11 cellular contexts compared by ENCODE assay signal in the genomic region with DNA sequence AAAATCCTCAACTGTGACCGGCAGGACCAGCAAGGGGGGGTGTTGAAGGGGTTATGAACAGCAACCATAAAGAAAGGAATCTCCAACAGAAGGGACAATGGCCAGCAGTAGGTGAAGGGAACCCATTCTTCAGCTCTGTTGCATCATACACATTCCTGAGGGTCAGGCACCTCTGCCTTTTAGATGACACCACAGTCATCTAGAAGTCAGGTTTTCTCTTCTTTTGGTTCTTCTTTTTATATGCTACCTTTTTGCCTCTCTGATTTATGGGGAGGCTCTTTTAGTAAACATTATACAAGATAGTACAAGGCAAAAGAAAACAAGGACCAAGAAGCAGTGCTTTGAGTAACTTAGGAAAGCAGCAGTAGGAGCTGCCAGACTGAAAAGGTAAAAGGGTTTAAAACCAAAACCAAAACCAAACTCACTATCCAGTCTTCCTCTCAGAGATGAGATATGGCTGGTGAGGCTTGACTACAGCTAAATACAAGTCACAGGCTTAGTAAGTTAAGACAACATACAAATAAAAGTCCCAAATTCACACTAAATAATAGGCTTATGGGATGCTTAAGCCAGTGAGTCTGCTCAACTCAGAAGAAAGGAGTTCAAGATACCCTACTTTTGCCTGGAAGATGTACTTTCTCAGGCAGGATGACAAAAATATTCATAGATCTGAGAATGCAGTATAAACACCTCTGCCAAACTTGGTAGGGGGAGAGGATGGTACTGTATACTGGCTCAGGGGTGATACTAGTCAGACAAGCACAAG. TPM values are rescaled to one million over a fixed set of nuclear protein-coding genes. Genes with fewer than 3 reads are reported as not detected.
A peak's percentile ranks its signal among the peaks of the same experiment; 100 is the strongest.
DNase-seq lines count a peak whose midpoint lies in the region; ATAC-seq and TF ChIP-seq lines count a peak whose summit lies in the region.
"Had no signal": no experiment of that assay in that cellular context is flagged by ENCODE, and none has a peak within 500 bp of the region (broad histone marks: within the 10 kb centered on the region; RNA-seq: fewer than 3 reads in every experiment).

No MANE protein-coding gene starts in this region.

- WGBS in GM23248 (ENCODE audit: low coverage in 1 of 2, low lambda C conversion rate in 2 of 2, missing lambda C conversion rate in 2 of 2), 2 experiments, result 59 to 67% methylated on average over 1 of the region's 1 CpG

- peaks cover 4% of the 10 kb centered on the region; the same call in 1 of the 2 replicates for H3F3A ChIP-seq in GM23248 (ENCODE audit: insufficient read depth)

- no peaks in the 10 kb centered on the region for H3K9me2 ChIP-seq in GM23248 (ENCODE audit: insufficient read depth)

- H3K4me2 ChIP-seq in KMS-11 (peak overlapping the region; percentile 41), GM23248 (ENCODE audit: unreplicated experiment) (no peak overlapping the region)

- no peak for TF ChIP-seq CTCF in KMS-11 (conservative IDR thresholded peaks at IDR 0.05; ENCODE audit: low read depth, low read length)

- DNase-seq in kidney tubule cell (ENCODE audit: low spot score), result peak; percentile 12
- DNase-seq in effector CD8-positive, alpha-beta T cell (lab: John Stamatoyannopoulos, UW), result no peak
- DNase-seq in GM23248, result no peak
- DNase-seq: activated CD4-positive, alpha-beta T cell treated with anti-CD3 and anti-CD28 coated beads, Interleukin-2, amount 50 U/mL, for 1 hour; dermis blood vessel endothelial cell had no signal

- ATAC-seq in GM18511 (IDR thresholded peaks at IDR 0.05; ENCODE audit: unreplicated experiment) (peak; percentile 76), GM21529 (IDR thresholded peaks at IDR 0.05; ENCODE audit: unreplicated experiment) (peak; percentile 81), GM19455 (IDR thresholded peaks at IDR 0.05; ENCODE audit: unreplicated experiment) (no peak), GM21360 (IDR thresholded peaks at IDR 0.05; ENCODE audit: unreplicated experiment) (no peak)

- H3K27me3 ChIP-seq in KMS-11 (ENCODE audit: insufficient read depth, low read depth) (no peaks in the 10 kb centered on the region), GM23248 (replicated peaks; ENCODE audit: insufficient read depth) (no peaks in the 10 kb centered on the region)

- in situ Hi-C loops in GM23248 (cut with MboI), result no loop called here

- H3K27ac ChIP-seq in KMS-11 (peak overlapping the region; percentile 21; the same call in 1 of the 2 replicates), GM23248 (no peak overlapping the region)

- peaks cover 27% of the 10 kb centered on the region for H3K4me1 ChIP-seq in KMS-11 (ENCODE audit: low read depth, poor library complexity, severe bottlenecking)
- H3K4me1 ChIP-seq in GM23248 (ENCODE audit: insufficient read depth), result no peaks in the 10 kb centered on the region

- no peaks in the 10 kb centered on the region for H4K20me1 ChIP-seq in KMS-11 (ENCODE audit: insufficient read depth)
- H4K20me1 ChIP-seq in GM23248 (ENCODE audit: insufficient read depth), result no peaks in the 10 kb centered on the region

- no peak overlapping the region for H3K9ac ChIP-seq in KMS-11
- H3K9ac ChIP-seq in GM23248, result no peak overlapping the region

- H3K9me3 ChIP-seq in GM23248 (ENCODE audit: low read depth), result no peaks in the 10 kb centered on the region

- H3K36me3 ChIP-seq in KMS-11 (ENCODE audit: insufficient read depth), result peaks cover 2% of the 10 kb centered on the region; the same call in 1 of the 2 replicates
- peaks cover 29% of the 10 kb centered on the region for H3K36me3 ChIP-seq in GM23248 (ENCODE audit: low read depth)

- no peak overlapping the region for H3K4me3 ChIP-seq in KMS-11 (IDR thresholded peaks at IDR 0.05; ENCODE audit: insufficient read depth, low read depth, low read length)
- H3K4me3 ChIP-seq in GM23248, result no peak overlapping the region

- H2AFZ ChIP-seq in KMS-11 (ENCODE audit: low read depth), result no peak overlapping the region
- no peak overlapping the region for H2AFZ ChIP-seq in GM23248

- H3K79me2 ChIP-seq in KMS-11 (ENCODE audit: insufficient read depth, low read depth) (no peaks in the 10 kb centered on the region), GM23248 (ENCODE audit: insufficient read depth) (no peaks in the 10 kb centered on the region)

RNA-seq across cellular contexts. Expression of a gene that starts 4.1 kb away (rescaled TPM):
- not detected in 2 replicates for total RNA-seq in GM23248 (2014; rRNA removed; shearing (Covaris generic))
- polyA plus RNA-seq in GM23248 (2016; fragmentation: Nextera tagmentation; extraction: Ambion mirVana), result 0.34 TPM in 1 of 2 replicates, not detected in the other
- total RNA-seq: kidney epithelial cell had no signal

RNA-seq across cellular contexts. Expression of a gene that starts 7.6 kb away (rescaled TPM):
- 61.3 and 66.3 TPM in 2 replicates for total RNA-seq in GM23248 (2014; rRNA removed; shearing (Covaris generic))
- polyA plus RNA-seq in GM23248 (2016; fragmentation: Nextera tagmentation; extraction: Ambion mirVana), result 43.3 and 46.3 TPM in 2 replicates

RNA-seq across cellular contexts. Expression of a gene that starts 43.2 kb away (rescaled TPM):
- 51.6 and 58.0 TPM in 2 replicates for total RNA-seq in GM23248 (2014; rRNA removed; shearing (Covaris generic))
- polyA plus RNA-seq in GM23248 (2016; fragmentation: Nextera tagmentation; extraction: Ambion mirVana), result 40.1 and 42.6 TPM in 2 replicates

RNA-seq across cellular contexts. Expression of a gene that starts 59.1 kb away (rescaled TPM):
- 5.9 and 7.0 TPM in 2 replicates for total RNA-seq in GM23248 (2014; rRNA removed; shearing (Covaris generic))
- 4.7 and 6.1 TPM in 2 replicates for polyA plus RNA-seq in GM23248 (2016; fragmentation: Nextera tagmentation; extraction: Ambion mirVana)

Comparison
In these comparisons a context has a peak if more than half of its experiments do, and no peak if none do; other contexts are left out.
1. ATAC-seq: peak in GM18511 (single experiment) and GM21529 (single experiment); none in GM19455 (single experiment) and GM21360 (single experiment).